In genomic region chr14:49988080-49988990, GRCh38 we compare ENCODE assay signal across 1 cellular context.
A peak's percentile ranks its signal among the peaks of the same experiment; 100 is the strongest.
TF ChIP-seq lines count a peak whose summit lies in the region.

No MANE protein-coding gene starts in this region.

TF ChIP-seq in HepG2, 621 proteins besides CTCF, POLR2A, EP300 and RAD21 (continued from another document and continues in another):
- TF ChIP-seq, protein P1, sequence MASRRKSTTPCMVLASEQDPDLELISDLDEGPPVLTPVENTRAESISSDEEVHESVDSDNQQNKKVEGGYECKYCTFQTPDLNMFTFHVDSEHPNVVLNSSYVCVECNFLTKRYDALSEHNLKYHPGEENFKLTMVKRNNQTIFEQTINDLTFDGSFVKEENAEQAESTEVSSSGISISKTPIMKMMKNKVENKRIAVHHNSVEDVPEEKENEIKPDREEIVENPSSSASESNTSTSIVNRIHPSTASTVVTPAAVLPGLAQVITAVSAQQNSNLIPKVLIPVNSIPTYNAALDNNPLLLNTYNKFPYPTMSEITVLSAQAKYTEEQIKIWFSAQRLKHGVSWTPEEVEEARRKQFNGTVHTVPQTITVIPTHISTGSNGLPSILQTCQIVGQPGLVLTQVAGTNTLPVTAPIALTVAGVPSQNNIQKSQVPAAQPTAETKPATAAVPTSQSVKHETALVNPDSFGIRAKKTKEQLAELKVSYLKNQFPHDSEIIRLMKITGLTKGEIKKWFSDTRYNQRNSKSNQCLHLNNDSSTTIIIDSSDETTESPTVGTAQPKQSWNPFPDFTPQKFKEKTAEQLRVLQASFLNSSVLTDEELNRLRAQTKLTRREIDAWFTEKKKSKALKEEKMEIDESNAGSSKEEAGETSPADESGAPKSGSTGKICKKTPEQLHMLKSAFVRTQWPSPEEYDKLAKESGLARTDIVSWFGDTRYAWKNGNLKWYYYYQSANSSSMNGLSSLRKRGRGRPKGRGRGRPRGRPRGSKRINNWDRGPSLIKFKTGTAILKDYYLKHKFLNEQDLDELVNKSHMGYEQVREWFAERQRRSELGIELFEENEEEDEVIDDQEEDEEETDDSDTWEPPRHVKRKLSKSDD (CRISPR knock-in tag; IDR thresholded peaks at IDR 0.05; ENCODE audit: low read depth): no peak
- TF ChIP-seq JDP2 (CRISPR knock-in tag; IDR thresholded peaks at IDR 0.05; ENCODE audit: borderline replicate concordance) (no peak), PHF5A (CRISPR knock-in tag; IDR thresholded peaks at IDR 0.05; ENCODE audit: low read depth, unreplicated experiment) (no peak), KMT2B (CRISPR knock-in tag; IDR thresholded peaks at IDR 0.05) (no peak), ZNF17 (CRISPR knock-in tag; IDR thresholded peaks at IDR 0.05) (no peak), ZNF597 (CRISPR knock-in tag; IDR thresholded peaks at IDR 0.05) (no peak), HOXD1 (CRISPR knock-in tag; IDR thresholded peaks at IDR 0.05) (no peak), FOXA3 (CRISPR knock-in tag; IDR thresholded peaks at IDR 0.05) (no peak), NFYC (CRISPR knock-in tag; IDR thresholded peaks at IDR 0.05) (no peak), FOSL2 (CRISPR knock-in tag; IDR thresholded peaks at IDR 0.05) (no peak), ZNF563 (CRISPR knock-in tag; IDR thresholded peaks at IDR 0.05) (no peak), NCOA2 (CRISPR knock-in tag; IDR thresholded peaks at IDR 0.05) (peak; percentile 23; the same call in 1 of the 2 replicates), ZMYM2 (CRISPR knock-in tag; IDR thresholded peaks at IDR 0.05) (no peak), ZNF18 (CRISPR knock-in tag; IDR thresholded peaks at IDR 0.05; ENCODE audit: insufficient replicate concordance) (no peak), MAFF (IDR thresholded peaks at IDR 0.05; ENCODE audit: low read depth, low read length) (no peak), MAZ (IDR thresholded peaks at IDR 0.05; ENCODE audit: borderline replicate concordance, low read depth, low read length) (no peak), MAZ (CRISPR knock-in tag; IDR thresholded peaks at IDR 0.05; ENCODE audit: low read depth) (no peak), ZNF557 (CRISPR knock-in tag; IDR thresholded peaks at IDR 0.05) (no peak), RARA (CRISPR knock-in tag; IDR thresholded peaks at IDR 0.05) (no peak), LCORL (IDR thresholded peaks at IDR 0.05) (no peak), LCORL (CRISPR knock-in tag; IDR thresholded peaks at IDR 0.05) (peak; percentile 27; the same call in 1 of the 2 replicates), TIGD3 (CRISPR knock-in tag; IDR thresholded peaks at IDR 0.05; ENCODE audit: borderline replicate concordance) (no peak), RFXAP (CRISPR knock-in tag; IDR thresholded peaks at IDR 0.05; ENCODE audit: borderline replicate concordance) (no peak), ZSCAN12 (CRISPR knock-in tag; IDR thresholded peaks at IDR 0.05) (no peak), ARNTL (CRISPR knock-in tag; IDR thresholded peaks at IDR 0.05) (no peak), ZNF350 (CRISPR knock-in tag; IDR thresholded peaks at IDR 0.05; ENCODE audit: borderline replicate concordance, low read depth) (no peak), MAFG (CRISPR knock-in tag; IDR thresholded peaks at IDR 0.05) (no peak), SOX6 (IDR thresholded peaks at IDR 0.05) (no peak), SOX6 (CRISPR knock-in tag; IDR thresholded peaks at IDR 0.05) (no peak), MEIS1 (CRISPR knock-in tag; IDR thresholded peaks at IDR 0.05; ENCODE audit: borderline replicate concordance) (no peak), ZNF747 (CRISPR knock-in tag; IDR thresholded peaks at IDR 0.05; ENCODE audit: borderline replicate concordance) (no peak), TARDBP (CRISPR knock-in tag; IDR thresholded peaks at IDR 0.05) (peak; percentile 37; the same call in 1 of the 2 replicates), ZGPAT (CRISPR knock-in tag; IDR thresholded peaks at IDR 0.05) (no peak), NFE2L2 (IDR thresholded peaks at IDR 0.05; ENCODE audit: low read length) (no peak), ZNF253 (CRISPR knock-in tag; IDR thresholded peaks at IDR 0.05; ENCODE audit: borderline replicate concordance) (no peak), DDIT3 (CRISPR knock-in tag; IDR thresholded peaks at IDR 0.05) (no peak), ZNF768 (CRISPR knock-in tag; IDR thresholded peaks at IDR 0.05) (peak; percentile 56), ZNF280D (CRISPR knock-in tag; IDR thresholded peaks at IDR 0.05) (no peak), ATM (IDR thresholded peaks at IDR 0.05; ENCODE audit: borderline replicate concordance) (no peak), TGIF2 (CRISPR knock-in tag; IDR thresholded peaks at IDR 0.05) (no peak), DPF2 (CRISPR knock-in tag; IDR thresholded peaks at IDR 0.05; ENCODE audit: borderline replicate concordance, low read depth) (no peak)
- TF ChIP-seq, protein P2, sequence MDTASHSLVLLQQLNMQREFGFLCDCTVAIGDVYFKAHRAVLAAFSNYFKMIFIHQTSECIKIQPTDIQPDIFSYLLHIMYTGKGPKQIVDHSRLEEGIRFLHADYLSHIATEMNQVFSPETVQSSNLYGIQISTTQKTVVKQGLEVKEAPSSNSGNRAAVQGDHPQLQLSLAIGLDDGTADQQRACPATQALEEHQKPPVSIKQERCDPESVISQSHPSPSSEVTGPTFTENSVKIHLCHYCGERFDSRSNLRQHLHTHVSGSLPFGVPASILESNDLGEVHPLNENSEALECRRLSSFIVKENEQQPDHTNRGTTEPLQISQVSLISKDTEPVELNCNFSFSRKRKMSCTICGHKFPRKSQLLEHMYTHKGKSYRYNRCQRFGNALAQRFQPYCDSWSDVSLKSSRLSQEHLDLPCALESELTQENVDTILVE (CRISPR knock-in tag; IDR thresholded peaks at IDR 0.05): no peak
- TF ChIP-seq, protein P3, sequence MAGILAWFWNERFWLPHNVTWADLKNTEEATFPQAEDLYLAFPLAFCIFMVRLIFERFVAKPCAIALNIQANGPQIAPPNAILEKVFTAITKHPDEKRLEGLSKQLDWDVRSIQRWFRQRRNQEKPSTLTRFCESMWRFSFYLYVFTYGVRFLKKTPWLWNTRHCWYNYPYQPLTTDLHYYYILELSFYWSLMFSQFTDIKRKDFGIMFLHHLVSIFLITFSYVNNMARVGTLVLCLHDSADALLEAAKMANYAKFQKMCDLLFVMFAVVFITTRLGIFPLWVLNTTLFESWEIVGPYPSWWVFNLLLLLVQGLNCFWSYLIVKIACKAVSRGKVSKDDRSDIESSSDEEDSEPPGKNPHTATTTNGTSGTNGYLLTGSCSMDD (CRISPR knock-in tag; IDR thresholded peaks at IDR 0.05): no peak
- TF ChIP-seq, protein P4, sequence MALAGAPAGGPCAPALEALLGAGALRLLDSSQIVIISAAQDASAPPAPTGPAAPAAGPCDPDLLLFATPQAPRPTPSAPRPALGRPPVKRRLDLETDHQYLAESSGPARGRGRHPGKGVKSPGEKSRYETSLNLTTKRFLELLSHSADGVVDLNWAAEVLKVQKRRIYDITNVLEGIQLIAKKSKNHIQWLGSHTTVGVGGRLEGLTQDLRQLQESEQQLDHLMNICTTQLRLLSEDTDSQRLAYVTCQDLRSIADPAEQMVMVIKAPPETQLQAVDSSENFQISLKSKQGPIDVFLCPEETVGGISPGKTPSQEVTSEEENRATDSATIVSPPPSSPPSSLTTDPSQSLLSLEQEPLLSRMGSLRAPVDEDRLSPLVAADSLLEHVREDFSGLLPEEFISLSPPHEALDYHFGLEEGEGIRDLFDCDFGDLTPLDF (CRISPR knock-in tag; IDR thresholded peaks at IDR 0.05): no peak
- TF ChIP-seq, protein P5, sequence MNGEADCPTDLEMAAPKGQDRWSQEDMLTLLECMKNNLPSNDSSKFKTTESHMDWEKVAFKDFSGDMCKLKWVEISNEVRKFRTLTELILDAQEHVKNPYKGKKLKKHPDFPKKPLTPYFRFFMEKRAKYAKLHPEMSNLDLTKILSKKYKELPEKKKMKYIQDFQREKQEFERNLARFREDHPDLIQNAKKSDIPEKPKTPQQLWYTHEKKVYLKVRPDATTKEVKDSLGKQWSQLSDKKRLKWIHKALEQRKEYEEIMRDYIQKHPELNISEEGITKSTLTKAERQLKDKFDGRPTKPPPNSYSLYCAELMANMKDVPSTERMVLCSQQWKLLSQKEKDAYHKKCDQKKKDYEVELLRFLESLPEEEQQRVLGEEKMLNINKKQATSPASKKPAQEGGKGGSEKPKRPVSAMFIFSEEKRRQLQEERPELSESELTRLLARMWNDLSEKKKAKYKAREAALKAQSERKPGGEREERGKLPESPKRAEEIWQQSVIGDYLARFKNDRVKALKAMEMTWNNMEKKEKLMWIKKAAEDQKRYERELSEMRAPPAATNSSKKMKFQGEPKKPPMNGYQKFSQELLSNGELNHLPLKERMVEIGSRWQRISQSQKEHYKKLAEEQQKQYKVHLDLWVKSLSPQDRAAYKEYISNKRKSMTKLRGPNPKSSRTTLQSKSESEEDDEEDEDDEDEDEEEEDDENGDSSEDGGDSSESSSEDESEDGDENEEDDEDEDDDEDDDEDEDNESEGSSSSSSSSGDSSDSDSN (CRISPR knock-in tag; IDR thresholded peaks at IDR 0.05): no peak
- TF ChIP-seq, protein P6, sequence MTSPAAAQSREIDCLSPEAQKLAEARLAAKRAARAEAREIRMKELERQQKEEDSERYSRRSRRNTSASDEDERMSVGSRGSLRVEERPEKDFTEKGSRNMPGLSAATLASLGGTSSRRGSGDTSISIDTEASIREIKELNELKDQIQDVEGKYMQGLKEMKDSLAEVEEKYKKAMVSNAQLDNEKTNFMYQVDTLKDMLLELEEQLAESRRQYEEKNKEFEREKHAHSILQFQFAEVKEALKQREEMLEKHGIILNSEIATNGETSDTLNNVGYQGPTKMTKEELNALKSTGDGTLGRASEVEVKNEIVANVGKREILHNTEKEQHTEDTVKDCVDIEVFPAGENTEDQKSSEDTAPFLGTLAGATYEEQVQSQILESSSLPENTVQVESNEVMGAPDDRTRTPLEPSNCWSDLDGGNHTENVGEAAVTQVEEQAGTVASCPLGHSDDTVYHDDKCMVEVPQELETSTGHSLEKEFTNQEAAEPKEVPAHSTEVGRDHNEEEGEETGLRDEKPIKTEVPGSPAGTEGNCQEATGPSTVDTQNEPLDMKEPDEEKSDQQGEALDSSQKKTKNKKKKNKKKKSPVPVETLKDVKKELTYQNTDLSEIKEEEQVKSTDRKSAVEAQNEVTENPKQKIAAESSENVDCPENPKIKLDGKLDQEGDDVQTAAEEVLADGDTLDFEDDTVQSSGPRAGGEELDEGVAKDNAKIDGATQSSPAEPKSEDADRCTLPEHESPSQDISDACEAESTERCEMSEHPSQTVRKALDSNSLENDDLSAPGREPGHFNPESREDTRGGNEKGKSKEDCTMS (CRISPR knock-in tag; conservative IDR thresholded peaks at IDR 0.05): no peak
